ENCODE assay signal across 8 cellular contexts in genomic region chr19:45079063-45079910, GRCh38. TPM values are rescaled to one million over a fixed set of nuclear protein-coding genes. Genes with fewer than 3 reads are reported as not detected.
DNase-seq lines count a peak whose midpoint lies in the region; ATAC-seq and TF ChIP-seq lines count a peak whose summit lies in the region.

TSS of gene GEMIN7 (plus strand) at chr19:45079260. CDS start at chr19:45090115, 10,855 bp downstream.

- H3K9me3 Mint-ChIP-seq in activated T-cell treated with anti-CD3 and anti-CD28 coated beads, Interleukin-2, amount 50 U/mL, for 24 hours: no peaks in the 10 kb centered on the region

- TF ChIP-seq POLR2A in esophagus muscularis mucosa (IDR thresholded peaks at IDR 0.05; ENCODE audit: low read depth): no peak

- peak within 1 kb of the TSS; percentile 89 for H3K4me2 ChIP-seq in PC-3 (ENCODE audit: low read length)

- peaks cover 52% of the 10 kb centered on the region for H3K4me1 Mint-ChIP-seq in activated T-cell treated with anti-CD3 and anti-CD28 coated beads, Interleukin-2, amount 50 U/mL, for 24 hours (ENCODE audit: low read depth)

- H3K79me2 ChIP-seq in PC-3 (ENCODE audit: low read length): peaks cover 64% of the 10 kb centered on the region

- H3K36me3 ChIP-seq in HUES6 (ENCODE audit: control insufficient read depth, insufficient read depth, low read length) (peaks cover 18% of the 10 kb centered on the region), PC-3 (ENCODE audit: low read depth, low read length) (no peaks in the 10 kb centered on the region), esophagus muscularis mucosa (peaks cover 0 to 24% (median 12%) of the 10 kb centered on the region in 4 donors)

- TF ChIP-seq CTCF in GM12865 (IDR thresholded peaks at IDR 0.05; ENCODE audit: insufficient read depth, low read depth, low read length, missing control alignments) (peak; percentile 23), PC-3 (conservative IDR thresholded peaks at IDR 0.05; ENCODE audit: low read depth, low read length) (no peak), esophagus muscularis mucosa (IDR thresholded peaks at IDR 0.05) (peak; percentile 19 to 34 (median 26))

- H3K4me3 ChIP-seq in GM12865 (ENCODE audit: low read depth, low read length) (peak within 1 kb of the TSS; percentile 74), HUES6 (ENCODE audit: low read depth, low read length) (peak within 1 kb of the TSS; percentile 92), PC-3 (ENCODE audit: low read length) (peak within 1 kb of the TSS; percentile 100), esophagus muscularis mucosa (peak within 1 kb of the TSS; percentile 72 to 93 (median 82))

- peak within 1 kb of the TSS; percentile 93 for H3K27ac ChIP-seq in HUES6 (ENCODE audit: low read depth, low read length)
- H3K27ac ChIP-seq in PC-3 (ENCODE audit: low read length): peak within 1 kb of the TSS; percentile 42; the same call in 1 of the 2 replicates
- H3K27ac ChIP-seq in esophagus muscularis mucosa (replicated peaks in 1 of 4): peak within 1 kb of the TSS; percentile 76 to 78 (median 76)

- H3K27ac Mint-ChIP-seq in activated T-cell treated with anti-CD3 and anti-CD28 coated beads, Interleukin-2, amount 50 U/mL, for 24 hours: peak within 1 kb of the TSS; percentile 94

- POLR2A ChIA-PET in PC-3 (lab: Charles Lee; ENCODE audit: unreplicated experiment): interaction anchor here (0.6 kb wide), 1 partner anchor 55 kb away, joined by 4 read pairs; no protein-coding TSS in a partner anchor

- CTCF ChIA-PET in PC-3 (lab: Charles Lee): no interaction called here

- no peaks in the 10 kb centered on the region for H4K20me1 ChIP-seq in PC-3 (ENCODE audit: low read length)

- peak; percentile 92 for DNase-seq in GM12865 (ENCODE audit: low read depth)
- DNase-seq in PC-3: peak; percentile 68
- peak; percentile 93 for DNase-seq in activated T-cell treated with anti-CD3 and anti-CD28 coated beads, Interleukin-2, amount 50 U/mL, for 24 hours
- DNase-seq in esophagus muscularis mucosa (ENCODE audit: extremely low spot score): no peak
- peak; percentile 80 for DNase-seq in myocyte (ENCODE audit: low read depth)
- DNase-seq in stimulated activated CD8-positive, alpha-beta memory T cell treated with anti-CD3 and anti-CD28 coated beads, Interleukin-7, amount 100 ng/mL, for 4 hours (ENCODE audit: low read depth in 2 of 2): peak; percentile 50 to 76

- WGBS in esophagus muscularis mucosa: under 1% methylated on average over 29 of the region's 61 CpGs

- H3K9me3 ChIP-seq in HUES6 (ENCODE audit: control insufficient read depth, insufficient read depth, low read depth, low read length) (no peaks in the 10 kb centered on the region), PC-3 (ENCODE audit: low read length) (no peaks in the 10 kb centered on the region), esophagus muscularis mucosa (no peaks in the 10 kb centered on the region)

- intact Hi-C loops in PC-3 (cut with micrococcal nuclease): no loop called here
- intact Hi-C loops in esophagus muscularis mucosa (cut with DNase I): loop anchor here (10.0 kb wide), 1 partner anchor 184 kb away; the partner anchor contains the start of gene TOMM40

- peaks cover 53% of the 10 kb centered on the region for H3K36me3 Mint-ChIP-seq in activated T-cell treated with anti-CD3 and anti-CD28 coated beads, Interleukin-2, amount 50 U/mL, for 24 hours (ENCODE audit: low read depth)

- BruUV-seq in PC-3 (replicated peaks; lab: Mats Ljungman, UMichigan): TSS peak; percentile 78

- no peaks in the 10 kb centered on the region for H3K9me2 ChIP-seq in PC-3 (replicated peaks; ENCODE audit: low read length)

- H3K4me1 ChIP-seq in HUES6 (ENCODE audit: control insufficient read depth, insufficient read depth, low read length): peaks cover 46% of the 10 kb centered on the region
- peaks cover 11% of the 10 kb centered on the region for H3K4me1 ChIP-seq in PC-3 (ENCODE audit: insufficient read depth, low read length)
- H3K4me1 ChIP-seq in esophagus muscularis mucosa: peaks cover 33 to 50% (median 49%) of the 10 kb centered on the region in 4 donors

- no peak for TF ChIP-seq EP300 in esophagus muscularis mucosa (IDR thresholded peaks at IDR 0.05)

- H3K27me3 ChIP-seq in HUES6 (ENCODE audit: control insufficient read depth, insufficient read depth, low read length): no peaks in the 10 kb centered on the region
- no peaks in the 10 kb centered on the region for H3K27me3 ChIP-seq in PC-3 (ENCODE audit: low read length)
- H3K27me3 ChIP-seq in esophagus muscularis mucosa: no peaks in the 10 kb centered on the region

- no peaks in the 10 kb centered on the region for H3K27me3 Mint-ChIP-seq in activated T-cell treated with anti-CD3 and anti-CD28 coated beads, Interleukin-2, amount 50 U/mL, for 24 hours

- H2AFZ ChIP-seq in PC-3 (ENCODE audit: low read length): peak within 1 kb of the TSS; percentile 96

- H3K4me3 Mint-ChIP-seq in activated T-cell treated with anti-CD3 and anti-CD28 coated beads, Interleukin-2, amount 50 U/mL, for 24 hours: peak within 1 kb of the TSS; percentile 98

- ATAC-seq in PC-3: peak; percentile 45
- no peak for ATAC-seq in HG02981 (IDR thresholded peaks at IDR 0.05; ENCODE audit: unreplicated experiment)

- no peaks in the 10 kb centered on the region for H3F3A ChIP-seq in PC-3 (ENCODE audit: low read length, unreplicated experiment)

- H3K9ac ChIP-seq in HUES6 (ENCODE audit: low read length) (peak within 1 kb of the TSS; percentile 98), PC-3 (ENCODE audit: low read length) (peak within 1 kb of the TSS; percentile 98)

RNA-seq across cellular contexts. Expression of gene GEMIN7, which starts in this region (rescaled TPM):
- total RNA-seq in PC-3 (2014; rRNA removed): 22.3 and 35.5 TPM in 2 replicates
- 10 to 100 TPM; 12.3 to 19.1 (median 15.3) TPM for total RNA-seq in esophagus muscularis mucosa
- total RNA-seq in myocyte: 15.2 and 25.7 TPM in 2 replicates
- polyA plus RNA-seq in myocyte (2012): 19.8 TPM

Comparison
In these comparisons a context has a peak if more than half of its experiments do, and no peak if none do; other contexts are left out.
1. H3K27ac ChIP-seq: peak in every context shown above with its lines; median percentile 93 in HUES6; 76 in esophagus muscularis mucosa; 42 in PC-3.